Comparison of ENCODE assay signal across 10 cellular contexts in the genomic region with DNA sequence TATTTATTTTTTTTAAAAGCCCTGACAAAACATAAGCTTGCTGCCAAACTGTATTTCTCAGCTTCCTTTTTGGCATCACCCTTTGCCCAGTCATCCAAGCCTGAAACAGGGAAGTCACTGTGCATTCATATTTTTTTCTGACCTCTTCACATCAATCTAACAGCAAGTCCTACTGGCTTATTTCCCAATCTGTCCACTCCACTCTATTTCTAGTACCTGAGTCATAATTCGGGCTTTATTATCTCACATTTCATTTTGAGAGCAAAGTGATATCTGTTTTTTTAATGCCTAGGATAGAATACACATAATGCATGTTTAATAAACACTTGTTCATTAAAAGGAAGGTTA. TPM values are rescaled to one million over a fixed set of nuclear protein-coding genes. Genes with fewer than 3 reads are reported as not detected.
DNase-seq lines count a peak whose midpoint lies in the region; ATAC-seq, FAIRE-seq and TF ChIP-seq lines count a peak whose summit lies in the region.
"Had no signal": no experiment of that assay in that cellular context is flagged by ENCODE, and none has a peak within 500 bp of the region (broad histone marks: within the 10 kb centered on the region; RNA-seq: fewer than 3 reads in every experiment).

No MANE protein-coding gene starts in this region.

- no peak overlapping the region for H3K4me2 ChIP-seq in OCI-LY7 (ENCODE audit: low read length)

- H3K36me3 ChIP-seq in adipocyte (ENCODE audit: control insufficient read depth, insufficient read depth, low read length, severe bottlenecking) (peaks cover 51% of the 10 kb centered on the region), OCI-LY7 (ENCODE audit: insufficient read depth, low read length) (no peaks in the 10 kb centered on the region)

- H3K4me1 ChIP-seq in adipocyte (ENCODE audit: control insufficient read depth, insufficient read depth, low read length) (peaks cover 39% of the 10 kb centered on the region), OCI-LY7 (ENCODE audit: insufficient read depth, low read length, poor library complexity, severe bottlenecking) (no peaks in the 10 kb centered on the region)

- peak overlapping the region; percentile 11 for H3K9ac ChIP-seq in adipocyte (ENCODE audit: low read length)

- no peak for TF ChIP-seq CTCF in OCI-LY7 (conservative IDR thresholded peaks at IDR 0.05; ENCODE audit: low read length)

- BruUV-seq in OCI-LY7 (replicated peaks; lab: Mats Ljungman, UMichigan) = no TSS peak

- peak; percentile 64 for FAIRE-seq in islet of Langerhans (lab: Jason Lieb, UNC)

- no peak overlapping the region for H2AFZ ChIP-seq in OCI-LY7 (ENCODE audit: low read length)

- intact Hi-C loops in Right ventricle myocardium superior (cut with DNase I) = no loop called here
- intact Hi-C loops in cardiac septum (cut with DNase I) = loop anchor here (5.0 kb wide), 2 partner anchors 533 to 738 kb away; partner anchors contain the start of gene SPOPL
- intact Hi-C loops in OCI-LY7 (cut with micrococcal nuclease; ENCODE audit: unreplicated experiment) = no loop called here
- intact Hi-C loops in posterior vena cava (cut with DNase I) = no loop called here

- ATAC-seq in Right ventricle myocardium superior (ENCODE audit: poor library complexity) (peak; percentile 88), HG02610 (IDR thresholded peaks at IDR 0.05; ENCODE audit: unreplicated experiment) (no peak)

- POLR2A ChIA-PET in OCI-LY7 (lab: Charles Lee) = no interaction called here

- no peaks in the 10 kb centered on the region for H4K20me1 ChIP-seq in OCI-LY7 (ENCODE audit: insufficient read depth, low read length)

- H3K4me3 ChIP-seq in adipocyte (ENCODE audit: low read length) (peak overlapping the region; percentile 94), OCI-LY7 (ENCODE audit: low read depth, low read length, poor library complexity, severe bottlenecking) (no peak overlapping the region)

- CTCF ChIA-PET in OCI-LY7 (lab: Charles Lee; ENCODE audit: unreplicated experiment) = no interaction called here

- no peaks in the 10 kb centered on the region for H3K27me3 ChIP-seq in adipocyte (replicated peaks; ENCODE audit: control insufficient read depth, insufficient read depth, low read length)

- H3K79me2 ChIP-seq in OCI-LY7 (ENCODE audit: insufficient read depth, low read depth, low read length) = no peaks in the 10 kb centered on the region

- no peak overlapping the region for H3K27ac ChIP-seq in OCI-LY7 (ENCODE audit: low read depth, low read length, poor library complexity, severe bottlenecking)

- no peaks in the 10 kb centered on the region for H3K9me3 ChIP-seq in adipocyte (ENCODE audit: control insufficient read depth, low read length)
- H3K9me3 ChIP-seq in OCI-LY7 (ENCODE audit: low read length) = no peaks in the 10 kb centered on the region

- no peak for DNase-seq in Right ventricle myocardium superior
- no peak for DNase-seq in cardiac septum (ENCODE audit: low spot score)
- DNase-seq in adipocyte (ENCODE audit: low read depth) = peak; percentile 72
- DNase-seq in GF-D8 (lab: John Stamatoyannopoulos, UW) = no peak
- DNase-seq in OCI-LY7 (ENCODE audit: low spot score) = no peak
- DNase-seq in posterior vena cava (ENCODE audit: low spot score) = no peak
- DNase-seq: activated T-cell treated with anti-CD3 and anti-CD28 coated beads, Interleukin-2, amount 50 U/mL, for 48 hours; CD4-positive, CD25-positive, alpha-beta regulatory T cell had no signal

- H3K9me2 ChIP-seq in OCI-LY7 (ENCODE audit: insufficient read depth, low read length) = no peaks in the 10 kb centered on the region

RNA-seq across cellular contexts. Expression of gene HNMT, which starts 5.1 kb away (rescaled TPM):
- 12.7 TPM for total RNA-seq in Right ventricle myocardium superior
- total RNA-seq in cardiac septum = 11.8 TPM
- not detected in 2 replicates for total RNA-seq in OCI-LY7 (2014; rRNA removed; shearing (Covaris generic))
- total RNA-seq in OCI-LY7 (2022) = not detected in 2 replicates
- 10 to 100 TPM; 37.5 to 68.3 TPM for total RNA-seq in posterior vena cava
- total RNA-seq: CD4-positive, CD25-positive, alpha-beta regulatory T cell had no signal

Comparison
In these comparisons a context has a peak if more than half of its experiments do, and no peak if none do; other contexts are left out.
1. RNA of gene HNMT, which starts 5.1 kb away (total RNA-seq): 37.5 to 68.3 TPM in posterior vena cava, 12.7 TPM in Right ventricle myocardium superior (single experiment) and 11.8 TPM in cardiac septum (single experiment); not detected in OCI-LY7; every median in the first group is over 10 times any median in the second.